Comparison of ENCODE assay signal across 1 cellular context in the genomic region with DNA sequence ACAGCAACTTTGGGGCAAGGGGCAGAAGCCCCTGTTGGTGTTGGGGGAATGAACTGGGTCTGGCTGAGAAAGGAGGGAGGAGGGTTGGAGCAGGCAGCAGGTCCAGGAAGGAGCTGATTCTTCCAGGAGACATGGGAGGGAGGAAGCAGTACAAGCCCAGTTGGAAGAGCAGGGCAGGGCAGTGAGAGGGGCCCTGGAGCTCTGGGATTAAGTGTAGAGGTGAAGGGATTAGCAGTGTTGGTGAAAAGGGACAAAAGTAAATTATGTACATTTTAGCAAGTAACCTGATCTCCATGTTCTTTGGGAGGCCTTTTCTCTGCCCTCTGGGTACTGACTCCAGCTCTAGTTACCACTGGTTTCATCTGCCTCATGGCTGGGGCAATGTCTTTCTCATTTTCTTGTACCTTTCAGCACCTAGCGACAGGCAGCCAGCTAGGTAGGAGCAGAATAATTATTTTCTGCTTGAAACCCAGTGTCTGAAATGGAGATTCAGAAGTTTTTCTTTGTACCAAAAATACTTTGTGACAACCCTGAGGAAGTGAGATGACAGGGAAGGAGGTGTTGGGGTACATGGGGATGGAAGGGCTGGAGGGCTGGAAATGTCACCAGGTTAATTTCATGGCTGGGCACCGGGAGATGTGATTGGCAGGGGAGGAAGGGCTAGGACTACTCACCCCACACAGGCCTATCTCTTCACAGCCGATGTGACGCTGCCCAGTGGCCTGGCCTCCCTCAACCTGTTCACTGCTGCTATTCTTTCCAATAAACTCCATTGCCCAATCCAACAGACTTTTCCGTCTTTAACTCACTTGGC.
TF ChIP-seq lines count a peak whose summit lies in the region.

No MANE protein-coding gene starts in this region.

TF ChIP-seq in GM23338, 12 proteins besides CTCF, POLR2A, EP300 and RAD21 (continued from another document):
- no peak for TF ChIP-seq ZNF114 (CRISPR knock-in tag; IDR thresholded peaks at IDR 0.05)
- TF ChIP-seq CREB1 (CRISPR knock-in tag; IDR thresholded peaks at IDR 0.05; ENCODE audit: low read depth) = no peak
TF ChIP-seq in GM23338: peak in this region for 0.
